Comparison of ENCODE assay signal across 15 cellular contexts in the genomic region with DNA sequence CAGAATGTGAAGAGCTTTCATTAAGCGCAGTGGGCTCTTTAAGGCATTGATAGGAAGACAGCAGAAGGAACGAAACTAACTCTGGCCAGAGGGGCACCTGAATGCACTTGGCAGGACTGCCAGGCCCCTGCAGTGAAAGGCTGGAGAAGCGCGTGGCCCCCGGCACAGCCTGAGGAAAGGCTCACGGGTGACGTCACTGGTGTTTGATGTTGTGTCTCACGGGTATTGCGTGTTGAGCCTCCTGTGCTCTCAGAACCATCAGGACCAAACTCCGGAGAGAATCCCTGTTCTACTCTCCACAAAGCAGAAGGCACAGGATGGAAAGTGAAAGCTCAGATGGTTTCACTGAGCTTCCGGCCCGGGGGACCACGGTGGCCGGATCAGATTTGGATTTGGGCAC.
DNase-seq lines count a peak whose midpoint lies in the region; ATAC-seq and TF ChIP-seq lines count a peak whose summit lies in the region.
"Had no signal": no experiment of that assay in that cellular context is flagged by ENCODE, and none has a peak within 500 bp of the region (broad histone marks: within the 10 kb centered on the region; RNA-seq: fewer than 3 reads in every experiment).

No MANE protein-coding gene starts in this region.

- TF ChIP-seq CTCF in nephron progenitor cell (IDR thresholded peaks at IDR 0.05) (no peak), GM13977 (IDR thresholded peaks at IDR 0.05; ENCODE audit: extremely low read depth, insufficient read depth, missing control alignments) (no peak)

- H3K27ac Mint-ChIP-seq in nephron progenitor cell, result peak overlapping the region; percentile 61
- H3K27ac Mint-ChIP-seq: B cell; CD4-positive, CD25-positive, alpha-beta regulatory T cell; CD8-positive, alpha-beta T cell; GM23338 had no signal

- no peak overlapping the region for H3K4me3 Mint-ChIP-seq in nephron progenitor cell
- H3K4me3 Mint-ChIP-seq: B cell; CD4-positive, CD25-positive, alpha-beta regulatory T cell; CD8-positive, alpha-beta T cell; GM23338 had no signal

- no peaks in the 10 kb centered on the region for H3K36me3 Mint-ChIP-seq in nephron progenitor cell (ENCODE audit: low read depth)
- H3K36me3 Mint-ChIP-seq: CD4-positive, CD25-positive, alpha-beta regulatory T cell; CD8-positive, alpha-beta T cell had no signal

- H3K27me3 Mint-ChIP-seq in nephron progenitor cell (ENCODE audit: low read depth, poor library complexity), result peaks cover 26% of the 10 kb centered on the region
- H3K27me3 Mint-ChIP-seq: B cell; CD4-positive, CD25-positive, alpha-beta regulatory T cell had no signal

- peaks cover 34% of the 10 kb centered on the region for H3K4me1 Mint-ChIP-seq in nephron progenitor cell
- H3K4me1 Mint-ChIP-seq: B cell; CD4-positive, CD25-positive, alpha-beta regulatory T cell had no signal

- intact Hi-C loops in left ventricle myocardium superior (cut with micrococcal nuclease), result no loop called here
- intact Hi-C loops in Right ventricle myocardium superior (cut with DNase I), result no loop called here

- H3K9me3 Mint-ChIP-seq in nephron progenitor cell, result no peaks in the 10 kb centered on the region
- H3K9me3 Mint-ChIP-seq: CD4-positive, CD25-positive, alpha-beta regulatory T cell; CD8-positive, alpha-beta T cell; GM23338 had no signal

- no peak for ATAC-seq in left ventricle myocardium superior
- ATAC-seq in Right ventricle myocardium superior (ENCODE audit: poor library complexity), result no peak
- ATAC-seq in HG03442 (IDR thresholded peaks at IDR 0.05; ENCODE audit: unreplicated experiment), result no peak
- ATAC-seq: CD8-positive, alpha-beta T cell had no signal

- peak; percentile 9 for DNase-seq in left ventricle myocardium superior
- no peak for DNase-seq in Right ventricle myocardium superior
- DNase-seq in RPMI8226, result peak; percentile 68
- no peak for DNase-seq in nephron progenitor cell
- no peak for DNase-seq in NCI-H2107 (lab: John Stamatoyannopoulos, UW)
- no peak for DNase-seq in GM13977 (ENCODE audit: low spot score)
- DNase-seq: Caco-2; CD4-positive, CD25-positive, alpha-beta regulatory T cell; CD8-positive, alpha-beta T cell; DMS153; DND-41; HCEC 1CT had no signal

- in situ Hi-C loops in GM13977 (cut with MboI; ENCODE audit: low pct_unique_long_range_greater_than_20kb, low sequenced_read_pairs, unreplicated experiment), result no loop called here

Comparison
In these comparisons a context has a peak if more than half of its experiments do, and no peak if none do; other contexts are left out.
1. DNase-seq: peak in left ventricle myocardium superior (single experiment) and RPMI8226 (single experiment); none in Right ventricle myocardium superior (single experiment), nephron progenitor cell (single experiment), NCI-H2107 (single experiment) and GM13977 (single experiment).